Comparison of ENCODE assay signal across 22 cellular contexts in genomic region chr15:85472349-85472748, GRCh38.
"Had no signal": no experiment of that assay in that cellular context is flagged by ENCODE, and none has a peak within 500 bp of the region (broad histone marks: within the 10 kb centered on the region; RNA-seq: fewer than 3 reads in every experiment).

No MANE protein-coding gene starts in this region.

- DNase-seq: effector memory CD4-positive, alpha-beta T cell; esophagus squamous epithelium; foreskin fibroblast; kidney; left cardiac atrium; left ventricle myocardium superior; mesendoderm; naive thymus-derived CD4-positive, alpha-beta T cell; nephron progenitor cell; psoas muscle; retina; sigmoid colon; stimulated activated CD4-positive, alpha-beta T cell treated with anti-CD3 and anti-CD28 coated beads, Interleukin-12 subunit alpha, Interleukin-12 subunit beta, amount 100 ng/mL, for 4 hours; stimulated activated naive CD4-positive, alpha-beta T cell; stomach; substantia nigra; transverse colon had no signal

- H3K27me3 Mint-ChIP-seq: naive thymus-derived CD4-positive, alpha-beta T cell had no signal

- H3K36me3 ChIP-seq: esophagus squamous epithelium, sigmoid colon, stomach, thoracic aorta, transverse colon had no signal

- H3K27ac ChIP-seq: epithelial cell of prostate, esophagus squamous epithelium, psoas muscle, sigmoid colon, skin epidermis, stomach, thoracic aorta, transverse colon had no signal

- ATAC-seq: left cardiac atrium; left ventricle myocardium superior; naive thymus-derived CD4-positive, alpha-beta T cell; psoas muscle had no signal

- H3K4me3 ChIP-seq: esophagus squamous epithelium, hepatocyte, lung, psoas muscle, sigmoid colon, skin epidermis, stomach, thoracic aorta, transverse colon had no signal

- H3K9me3 Mint-ChIP-seq: naive thymus-derived CD4-positive, alpha-beta T cell had no signal

- H2AFZ ChIP-seq: hepatocyte had no signal

- H3K36me3 Mint-ChIP-seq: naive thymus-derived CD4-positive, alpha-beta T cell had no signal

- H3K27me3 ChIP-seq: esophagus squamous epithelium, hepatocyte, sigmoid colon, stomach, transverse colon had no signal

- H3K9me3 ChIP-seq: esophagus squamous epithelium, psoas muscle, sigmoid colon, stomach, thoracic aorta, transverse colon had no signal
